23 cellular contexts compared by ENCODE assay signal in genomic region chr2:218788529-218789237, GRCh38. TPM values are rescaled to one million over a fixed set of nuclear protein-coding genes. Genes with fewer than 3 reads are reported as not detected.
DNase-seq lines count a peak whose midpoint lies in the region; ATAC-seq and TF ChIP-seq lines count a peak whose summit lies in the region.
"Had no signal": no experiment of that assay in that cellular context is flagged by ENCODE, and none has a peak within 500 bp of the region (broad histone marks: within the 10 kb centered on the region; RNA-seq: fewer than 3 reads in every experiment).

No MANE protein-coding gene starts in this region.

- H3K36me3 Mint-ChIP-seq in MCF 10A (ENCODE audit: insufficient read depth, unreplicated experiment): no peaks in the 10 kb centered on the region

- H3F3A ChIP-seq in GM23248 (ENCODE audit: insufficient read depth): no peaks in the 10 kb centered on the region

- in situ Hi-C loops in mammary epithelial cell (cut with MboI; ENCODE audit: low sequenced_read_pairs in 2 of 2): no loop called here
- in situ Hi-C loops in GM23248 (cut with MboI): no loop called here

- H3K9me3 Mint-ChIP-seq in MCF 10A (ENCODE audit: unreplicated experiment): no peaks in the 10 kb centered on the region
- H3K9me3 Mint-ChIP-seq: CD8-positive, alpha-beta memory T cell had no signal

- H3K4me3 ChIP-seq in mammary epithelial cell (replicated peaks in 1 of 3; ENCODE audit: insufficient read depth in 1 of 3, low read depth in 2 of 3, low read length in 3 of 3) (no peak overlapping the region), GM23248 (no peak overlapping the region), epithelial cell of esophagus (ENCODE audit: low read length) (no peak overlapping the region)
- H3K4me3 ChIP-seq: HAP-1, MG63, Peyer's patch, SJSA1 had no signal

- H3K27me3 Mint-ChIP-seq in MCF 10A (ENCODE audit: insufficient read depth, unreplicated experiment): no peaks in the 10 kb centered on the region

- intact Hi-C loops in MCF 10A (cut with micrococcal nuclease): no loop called here
- intact Hi-C loops in mammary epithelial cell (cut with micrococcal nuclease): no loop called here

- H4K20me1 ChIP-seq in mammary epithelial cell (ENCODE audit: insufficient read depth, low read length) (no peaks in the 10 kb centered on the region), GM23248 (ENCODE audit: insufficient read depth) (no peaks in the 10 kb centered on the region)

- BruUV-seq in MCF 10A (replicated peaks; lab: Mats Ljungman, UMichigan): no TSS peak
- no TSS peak for BruUV-seq in mammary epithelial cell (replicated peaks; lab: Mats Ljungman, UMichigan)

- H3K27me3 ChIP-seq in mammary epithelial cell (ENCODE audit: insufficient read depth, low read length) (no peaks in the 10 kb centered on the region), GM23248 (replicated peaks; ENCODE audit: insufficient read depth) (no peaks in the 10 kb centered on the region)
- H3K27me3 ChIP-seq: MG63, Peyer's patch, SJSA1 had no signal

- peak; percentile 4 for DNase-seq in MCF 10A (ENCODE audit: unreplicated experiment)
- DNase-seq in mammary epithelial cell: no peak
- peak; percentile 21 for DNase-seq in GM23248
- DNase-seq in epithelial cell of esophagus (ENCODE audit: low read depth): peak; percentile 23
- DNase-seq in iris pigment epithelial cell (ENCODE audit: low read depth): peak; percentile 15
- no peak for DNase-seq in glomerular visceral epithelial cell (ENCODE audit: extremely low spot score)
- no peak for DNase-seq in GDM1 (lab: John Stamatoyannopoulos, UW)
- DNase-seq: 8988T; CD8-positive, alpha-beta memory T cell; DMS53; Kasumi-1; MG63; NCI-H1417; NCI-H1694 treated with DMSO at 0.1 percent for 48 hours; NCI-H446; NCI-H526; Peyer's patch had no signal

- H3K9me3 ChIP-seq in mammary epithelial cell (replicated peaks; ENCODE audit: insufficient read depth, low read length): no peaks in the 10 kb centered on the region
- H3K9me3 ChIP-seq in GM23248 (ENCODE audit: low read depth): no peaks in the 10 kb centered on the region
- H3K9me3 ChIP-seq: HAP-1, Peyer's patch, SJSA1 had no signal

- CTCF ChIA-PET in MCF 10A (lab: Yijun Ruan, JAX) (interaction anchor here (0.7 kb wide), 1 partner anchor 58 kb away, joined by 5 read pairs; no protein-coding TSS in a partner anchor), mammary epithelial cell (lab: Charles Lee; ENCODE audit: low non-redundant PET) (no interaction called here)

- no peaks in the 10 kb centered on the region for H3K9me2 ChIP-seq in GM23248 (ENCODE audit: insufficient read depth)

- no peaks in the 10 kb centered on the region for H3K36me3 ChIP-seq in mammary epithelial cell (ENCODE audit: insufficient read depth, low read length)
- no peaks in the 10 kb centered on the region for H3K36me3 ChIP-seq in GM23248 (ENCODE audit: low read depth)
- H3K36me3 ChIP-seq: HAP-1, MG63, Peyer's patch, SJSA1 had no signal

- TF ChIP-seq CTCF in MCF 10A (IDR thresholded peaks at IDR 0.05; ENCODE audit: unreplicated experiment) (no peak), mammary epithelial cell (conservative IDR thresholded peaks at IDR 0.05 in 1 of 2, IDR thresholded peaks at IDR 0.05 in 1 of 2; ENCODE audit: extremely low read depth in 1 of 2, insufficient read depth in 1 of 2, low read depth in 1 of 2, low read length in 2 of 2) (no peak), epithelial cell of esophagus (IDR thresholded peaks at IDR 0.05; ENCODE audit: insufficient read depth, low read depth, low read length, missing control alignments) (no peak)

- POLR2A ChIA-PET in MCF 10A (lab: Yijun Ruan, JAX): no interaction called here

- H3K4me3 Mint-ChIP-seq in MCF 10A (ENCODE audit: unreplicated experiment): no peak overlapping the region
- H3K4me3 Mint-ChIP-seq: CD8-positive, alpha-beta memory T cell; IgD-negative memory B cell had no signal

- no peaks in the 10 kb centered on the region for H3K79me2 ChIP-seq in mammary epithelial cell (ENCODE audit: insufficient read depth, low read length)
- no peaks in the 10 kb centered on the region for H3K79me2 ChIP-seq in GM23248 (ENCODE audit: insufficient read depth)

- no peak overlapping the region for H3K27ac Mint-ChIP-seq in MCF 10A (ENCODE audit: low read depth, unreplicated experiment)
- H3K27ac Mint-ChIP-seq: CD8-positive, alpha-beta memory T cell; IgD-negative memory B cell had no signal

- 62% methylated on average over 2 of the region's 2 CpGs for WGBS in mammary epithelial cell (ENCODE audit: low coverage, missing lambda C conversion rate)
- WGBS in GM23248 (ENCODE audit: low coverage in 1 of 2, low lambda C conversion rate in 2 of 2, missing lambda C conversion rate in 2 of 2), 2 experiments: 76 to 81% methylated on average over 2 of the region's 2 CpGs

- H3K4me1 Mint-ChIP-seq in MCF 10A (ENCODE audit: insufficient read depth, unreplicated experiment): no peaks in the 10 kb centered on the region
- H3K4me1 Mint-ChIP-seq: CD8-positive, alpha-beta memory T cell; IgD-negative memory B cell had no signal

- H2AFZ ChIP-seq in mammary epithelial cell (ENCODE audit: low read depth, low read length): no peak overlapping the region
- no peak overlapping the region for H2AFZ ChIP-seq in GM23248

- H3K27ac ChIP-seq in mammary epithelial cell (ENCODE audit: insufficient read depth, low read depth, low read length) (no peak overlapping the region), GM23248 (no peak overlapping the region)
- H3K27ac ChIP-seq: C4-2B, Peyer's patch, SJSA1 had no signal

- no peak for ATAC-seq in GM19452 (IDR thresholded peaks at IDR 0.05; ENCODE audit: unreplicated experiment)

- no peak overlapping the region for H3K9ac ChIP-seq in mammary epithelial cell (ENCODE audit: insufficient read depth, low read length)
- H3K9ac ChIP-seq in GM23248: no peak overlapping the region

- dilution Hi-C loops in mammary epithelial cell (cut with HindIII; ENCODE audit: low sequenced_read_pairs): no loop called here

- H3K4me1 ChIP-seq in mammary epithelial cell (ENCODE audit: insufficient read depth, low read length): no peaks in the 10 kb centered on the region
- H3K4me1 ChIP-seq in GM23248 (ENCODE audit: insufficient read depth): no peaks in the 10 kb centered on the region
- H3K4me1 ChIP-seq: HAP-1, SJSA1 had no signal

- no peak overlapping the region for H3K4me2 ChIP-seq in mammary epithelial cell (ENCODE audit: insufficient read depth, low read depth, low read length)
- no peak overlapping the region for H3K4me2 ChIP-seq in GM23248 (ENCODE audit: unreplicated experiment)

RNA-seq across cellular contexts. Expression of gene CYP27A1, which starts 6.7 kb away (rescaled TPM):
- total RNA-seq in MCF 10A (2022) (0.12 TPM in 1 of 2 replicates, not detected in the other), mammary epithelial cell (10 to 100 TPM in 1 of 2 donors, under 1 TPM in 1; 0.16 to 14.5 TPM)
- polyA plus RNA-seq in mammary epithelial cell (0.40 TPM), GM23248 (2016; fragmentation: Nextera tagmentation; extraction: Ambion mirVana) (2.9 and 3.7 TPM in 2 replicates)
- polyA minus RNA-seq in mammary epithelial cell: not detected
- total RNA-seq in GM23248 (2014; rRNA removed; shearing (Covaris generic)): 3.9 and 4.1 TPM in 2 replicates
- polyA plus RNA-seq: CD8-positive, alpha-beta memory T cell had no signal

RNA-seq across cellular contexts. Expression of gene PRKAG3, which starts 42.9 kb away (rescaled TPM):
- total RNA-seq in MCF 10A (2022) (not detected in 2 replicates), mammary epithelial cell (not detected)
- polyA plus RNA-seq in mammary epithelial cell (not detected), GM23248 (2016; fragmentation: Nextera tagmentation; extraction: Ambion mirVana) (not detected in 2 replicates)
- polyA minus RNA-seq in mammary epithelial cell: not detected
- total RNA-seq in GM23248 (2014; rRNA removed; shearing (Covaris generic)): not detected in 2 replicates
- total RNA-seq: CD8-positive, alpha-beta memory T cell; OCI-LY7; Peyer's patch; SJSA1 had no signal
- polyA plus RNA-seq: CD8-positive, alpha-beta memory T cell; IgD-negative memory B cell had no signal

Comparison
In these comparisons a context has a peak if more than half of its experiments do, and no peak if none do; other contexts are left out.
1. DNase-seq: peak in MCF 10A (single experiment), GM23248 (single experiment), epithelial cell of esophagus (single experiment) and iris pigment epithelial cell (single experiment); none in mammary epithelial cell (single experiment), glomerular visceral epithelial cell (single experiment) and GDM1 (single experiment).